In the genomic region with DNA sequence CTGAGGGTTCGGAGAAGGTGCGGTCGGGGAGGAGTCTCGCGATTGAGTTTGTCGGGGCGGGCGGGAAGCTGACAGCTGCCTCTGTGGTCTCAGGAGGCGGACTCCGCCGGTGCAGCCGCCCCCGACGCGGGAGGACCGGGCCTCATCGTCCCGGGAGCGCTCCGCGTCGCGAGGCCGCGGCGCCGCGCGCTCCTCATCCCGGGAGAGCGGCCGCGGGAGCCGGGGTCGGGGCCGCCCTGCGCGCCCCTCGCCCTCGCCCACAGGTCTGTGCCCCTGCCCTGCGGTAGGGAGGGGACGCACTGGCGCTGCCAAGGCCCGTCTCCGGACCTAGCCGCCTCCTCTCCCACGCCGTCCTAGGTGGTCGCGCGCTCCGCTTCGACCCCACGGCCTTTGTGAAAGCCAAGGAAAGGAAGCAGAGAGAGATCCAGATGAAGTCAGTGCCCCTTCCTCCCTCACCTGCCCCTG, we compare ENCODE assay signal across 8 cellular contexts. TPM values are rescaled to one million over a fixed set of nuclear protein-coding genes. Genes with fewer than 3 reads are reported as not detected.
DNase-seq lines count a peak whose midpoint lies in the region; ATAC-seq and TF ChIP-seq lines count a peak whose summit lies in the region.

No MANE protein-coding gene starts in this region.

- H3K4me1 ChIP-seq in mucosa of rectum (ENCODE audit: control insufficient read depth in 2 of 2, insufficient read depth in 2 of 2, low read length in 2 of 2) (peaks cover 14 to 20% of the 10 kb centered on the region in 2 donors), transverse colon (peaks cover 3 to 28% (median 22%) of the 10 kb centered on the region in 4 donors)

- TF ChIP-seq CTCF in GM20000 (IDR thresholded peaks at IDR 0.05; ENCODE audit: extremely low read depth, missing control alignments) (no peak), dorsolateral prefrontal cortex (IDR thresholded peaks at IDR 0.05 in 54 of 56, conservative IDR thresholded peaks at IDR 0.05 in 2 of 56; ENCODE audit: low read depth in 1 of 56, partially characterized antibody in 56 of 56) (no peak), transverse colon (IDR thresholded peaks at IDR 0.05) (no peak)

- in situ Hi-C loops in transverse colon (cut with MboI; ENCODE audit: low pct_ligation_motif_present in 1 of 4, low pct_unique_long_range_greater_than_20kb in 1 of 4, low sequenced_read_pairs in 3 of 4), result no loop called here

- intact Hi-C loops in dorsolateral prefrontal cortex (cut with DNase I) (loop anchor here (5.0 kb wide), 4 partner anchors 44 to 199 kb away; partner anchors contain the start of genes MYPOP (in 2 of the 2), IRF2BP1 (in 1 of the 2), NOVA2 (in 1 of the 2) and RSPH6A (in 1 of the 2)), transverse colon (cut with DNase I; ENCODE audit: low total_unique reads) (no loop called here)

- H3K9me3 ChIP-seq in mucosa of rectum (ENCODE audit: control insufficient read depth in 2 of 2, low read length in 2 of 2) (no peaks in the 10 kb centered on the region), transverse colon (no peaks in the 10 kb centered on the region)

- H3K9ac ChIP-seq in mucosa of rectum (ENCODE audit: low read depth in 1 of 2, low read length in 2 of 2), result peak overlapping the region in 1 of 2 donors; percentile 38

- no peaks in the 10 kb centered on the region for H3K36me3 ChIP-seq in mucosa of rectum (ENCODE audit: control insufficient read depth in 2 of 2, insufficient read depth in 2 of 2, low read length in 2 of 2)
- H3K36me3 ChIP-seq in transverse colon, result no peaks in the 10 kb centered on the region

- TF ChIP-seq EP300 in transverse colon (IDR thresholded peaks at IDR 0.05; ENCODE audit: low read depth), result no peak

- peak overlapping the region; percentile 45 to 81 (median 66) for H3K4me3 ChIP-seq in dorsolateral prefrontal cortex
- H3K4me3 ChIP-seq in mucosa of rectum (ENCODE audit: low read length in 2 of 2), result peak overlapping the region; percentile 74 to 81
- peak overlapping the region; percentile 6 to 70 (median 51) for H3K4me3 ChIP-seq in transverse colon

- H3K27ac ChIP-seq in dorsolateral prefrontal cortex (peak overlapping the region in 33 of 59 donors; percentile 2 to 76 (median 36)), mucosa of rectum (ENCODE audit: low read depth in 2 of 2, low read length in 2 of 2) (no peak overlapping the region), transverse colon (peak overlapping the region in 1 of 4 donors; percentile 54)

- ATAC-seq in HG02840 (IDR thresholded peaks at IDR 0.05; ENCODE audit: low FRiP score, unreplicated experiment) (no peak), HG03342 (IDR thresholded peaks at IDR 0.05; ENCODE audit: unreplicated experiment) (no peak), HG02852 (IDR thresholded peaks at IDR 0.05; ENCODE audit: unreplicated experiment) (no peak)

- WGBS in transverse colon (ENCODE audit: low coverage in 1 of 2), 2 donors, result 0 to 6% methylated on average over 5 to 54 of the region's 54 CpGs

- no peak for TF ChIP-seq POLR2A in transverse colon (IDR thresholded peaks at IDR 0.05)

- H3K27me3 ChIP-seq in dorsolateral prefrontal cortex (peaks cover 0 to 8% (median 0%) of the 10 kb centered on the region in 45 donors), mucosa of rectum (ENCODE audit: control insufficient read depth in 2 of 2, insufficient read depth in 2 of 2, low read length in 2 of 2) (peaks cover 6% of the 10 kb centered on the region in 2 donors), transverse colon (peaks cover 37% of the 10 kb centered on the region)

- DNase-seq in GM20000 (ENCODE audit: low spot score), result peak; percentile 72
- peak; percentile 35 for DNase-seq in T-helper 9 cell
- no peak for DNase-seq in dorsolateral prefrontal cortex
- DNase-seq in transverse colon, result no peak

RNA-seq across cellular contexts. Expression of gene PGLYRP1, which starts 6.9 kb away (rescaled TPM):
- 1 to 10 TPM in 5 of 120 experiments, under 1 TPM in 5, not detected in 110; 0.65 to 1.8 (median 1.0) TPM for total RNA-seq in dorsolateral prefrontal cortex
- total RNA-seq in transverse colon, result not detected

RNA-seq across cellular contexts. Expression of gene CCDC61, which starts 20.7 kb away (rescaled TPM):
- 10 to 100 TPM; 19.7 to 65.4 (median 34.3) TPM for total RNA-seq in dorsolateral prefrontal cortex
- total RNA-seq in transverse colon, result 10 to 100 TPM in 2 of 4 donors, 1 to 10 TPM in 2; 7.8 to 18.7 (median 10.6) TPM

RNA-seq across cellular contexts. Expression of gene IGFL4, which starts 24.8 kb away (rescaled TPM):
- total RNA-seq in dorsolateral prefrontal cortex (10 to 100 TPM in 94 of 120 experiments, 1 to 10 TPM in 26; 6.0 to 28.7 (median 12.4) TPM), transverse colon (not detected)

RNA-seq across cellular contexts. Expression of gene NOVA2, which starts 42.3 kb away (rescaled TPM):
- total RNA-seq in dorsolateral prefrontal cortex, result 10 to 100 TPM; 41.1 to 95.4 (median 71.8) TPM
- 1 to 10 TPM in 1 of 4 donors, under 1 TPM in 2, not detected in 1; 0.41 to 2.2 (median 1.00) TPM for total RNA-seq in transverse colon

Comparison
In these comparisons a context has a peak if more than half of its experiments do, and no peak if none do; other contexts are left out.
1. DNase-seq: peak in GM20000 (single experiment) and T-helper 9 cell (single experiment); none in dorsolateral prefrontal cortex (0 of 10) and transverse colon (single experiment).
2. H3K27ac ChIP-seq: peak in dorsolateral prefrontal cortex (33 of 59); none in mucosa of rectum (0 of 2).
3. RNA of gene IGFL4, which starts 24.8 kb away (total RNA-seq): 6.0 to 28.7 TPM in dorsolateral prefrontal cortex; not detected in transverse colon; every median in the first group is over 4 times any median in the second.
4. Peak in every context shown above with its lines, with median percentiles within 50 percentile points of each other: H3K4me3 ChIP-seq.